16 cellular contexts compared by ENCODE assay signal in the genomic region with DNA sequence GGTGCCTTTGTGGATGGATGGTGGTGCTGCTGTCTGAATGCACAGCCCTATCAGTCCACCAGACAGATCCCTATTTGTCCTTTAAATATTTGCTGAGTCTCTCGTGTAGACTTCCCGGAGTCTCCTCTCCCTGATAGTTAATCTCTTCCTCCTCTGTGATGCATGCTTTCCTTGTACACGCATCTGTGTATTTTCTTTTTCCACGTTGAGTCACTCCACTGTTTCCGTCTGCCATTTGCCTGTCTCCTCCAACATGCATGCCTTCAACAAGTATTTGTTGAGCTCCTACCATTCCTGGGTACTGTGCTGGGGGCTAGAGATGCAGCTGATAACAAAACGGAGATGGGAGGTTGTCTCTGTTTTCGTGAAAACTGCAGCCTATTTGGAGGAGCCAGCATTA.
A peak's percentile ranks its signal among the peaks of the same experiment; 100 is the strongest.
DNase-seq lines count a peak whose midpoint lies in the region; ATAC-seq and TF ChIP-seq lines count a peak whose summit lies in the region.
"Had no signal": no experiment of that assay in that cellular context is flagged by ENCODE, and none has a peak within 500 bp of the region (broad histone marks: within the 10 kb centered on the region; RNA-seq: fewer than 3 reads in every experiment).

No MANE protein-coding gene starts in this region.

- DNase-seq in left ventricle myocardium inferior (no peak), cardiac septum (ENCODE audit: low spot score) (no peak), islet precursor cell (peak; percentile 67), neuronal stem cell (ENCODE audit: low spot score) (no peak)
- no peak for DNase-seq in activated naive CD8-positive, alpha-beta T cell treated with anti-CD3 and anti-CD28 coated beads, Interleukin-2, amount 50 U/mL, for 24 hours
- DNase-seq: 8988T; CD4-positive, alpha-beta memory T cell; DND-41; GOT3; H7; HFFc6 had no signal

- no peak overlapping the region for H3K4me2 ChIP-seq in neuronal stem cell (ENCODE audit: insufficient read depth, low read length, poor library complexity, severe bottlenecking)
- H3K4me2 ChIP-seq: BLaER1 had no signal

- H3K36me3 ChIP-seq in left ventricle myocardium inferior = no peaks in the 10 kb centered on the region
- H3K36me3 ChIP-seq in neuronal stem cell (replicated peaks in 1 of 2; ENCODE audit: control insufficient read depth in 2 of 2, insufficient read depth in 2 of 2, low read length in 2 of 2) = no peaks in the 10 kb centered on the region
- H3K36me3 ChIP-seq: BLaER1 had no signal

- H3K27ac ChIP-seq in left ventricle myocardium inferior (replicated peaks) = peak overlapping the region; percentile 66
- H3K27ac ChIP-seq in neuronal stem cell (replicated peaks; ENCODE audit: low read length) = no peak overlapping the region
- H3K27ac ChIP-seq: BLaER1 had no signal

- no peaks in the 10 kb centered on the region for H3K36me3 Mint-ChIP-seq in activated naive CD8-positive, alpha-beta T cell treated with anti-CD3 and anti-CD28 coated beads, Interleukin-2, amount 50 U/mL, for 24 hours (ENCODE audit: low read depth)
- H3K36me3 Mint-ChIP-seq: CD14-positive monocyte; CD4-positive, alpha-beta memory T cell had no signal

- H3K4me1 Mint-ChIP-seq in activated naive CD8-positive, alpha-beta T cell treated with anti-CD3 and anti-CD28 coated beads, Interleukin-2, amount 50 U/mL, for 24 hours = no peaks in the 10 kb centered on the region
- H3K4me1 Mint-ChIP-seq: CD4-positive, alpha-beta memory T cell had no signal

- no peak overlapping the region for H4K8ac ChIP-seq in neuronal stem cell (ENCODE audit: low read depth, low read length)

- no peak overlapping the region for H2BK5ac ChIP-seq in neuronal stem cell (ENCODE audit: low read length)

- ATAC-seq in HG03378 (IDR thresholded peaks at IDR 0.05; ENCODE audit: unreplicated experiment) (no peak), HG02938 (IDR thresholded peaks at IDR 0.05; ENCODE audit: unreplicated experiment) (no peak)
- no peak for ATAC-seq in activated naive CD8-positive, alpha-beta T cell treated with anti-CD3 and anti-CD28 coated beads, Interleukin-2, amount 50 U/mL, for 24 hours
- ATAC-seq: HCT116 had no signal

- no peak overlapping the region for H2AFZ ChIP-seq in neuronal stem cell (ENCODE audit: low read length)

- no peak overlapping the region for H2AK5ac ChIP-seq in neuronal stem cell (ENCODE audit: low read depth, low read length)

- no peak overlapping the region for H3K27ac Mint-ChIP-seq in activated naive CD8-positive, alpha-beta T cell treated with anti-CD3 and anti-CD28 coated beads, Interleukin-2, amount 50 U/mL, for 24 hours
- H3K27ac Mint-ChIP-seq: CD14-positive monocyte; CD4-positive, alpha-beta memory T cell; HFFc6 had no signal

- H3K9me3 ChIP-seq in left ventricle myocardium inferior (replicated peaks) = no peaks in the 10 kb centered on the region
- H3K9me3 ChIP-seq in neuronal stem cell (replicated peaks in 1 of 2; ENCODE audit: control insufficient read depth in 2 of 2, insufficient read depth in 1 of 2, low read depth in 1 of 2, low read length in 2 of 2) = peaks cover 0 to 2% of the 10 kb centered on the region in 2 donors
- H3K9me3 ChIP-seq: BLaER1 had no signal

- H3K4me3 ChIP-seq in left ventricle myocardium inferior (no peak overlapping the region), neuronal stem cell (ENCODE audit: low read length in 2 of 2) (no peak overlapping the region)
- H3K4me3 ChIP-seq: BLaER1 had no signal

- no peak for TF ChIP-seq CTCF in left ventricle myocardium inferior (IDR thresholded peaks at IDR 0.05; ENCODE audit: borderline replicate concordance)

- intact Hi-C loops in left ventricle myocardium inferior (cut with micrococcal nuclease) = no loop called here
- intact Hi-C loops in cardiac septum (cut with DNase I) = no loop called here

- no peaks in the 10 kb centered on the region for H3K9me3 Mint-ChIP-seq in activated naive CD8-positive, alpha-beta T cell treated with anti-CD3 and anti-CD28 coated beads, Interleukin-2, amount 50 U/mL, for 24 hours

- H3K23ac ChIP-seq in neuronal stem cell (ENCODE audit: low read depth, low read length, poor library complexity) = no peak overlapping the region

- H4K91ac ChIP-seq in neuronal stem cell (ENCODE audit: low read depth, low read length, poor library complexity) = peak overlapping the region; percentile 61

- H3K4me1 ChIP-seq in left ventricle myocardium inferior (peaks cover 50% of the 10 kb centered on the region), neuronal stem cell (ENCODE audit: control insufficient read depth in 2 of 2, insufficient read depth in 1 of 2, low read depth in 1 of 2, low read length in 2 of 2) (peaks cover 0 to 5% of the 10 kb centered on the region in 2 donors)
- H3K4me1 ChIP-seq: BLaER1 had no signal

- no peak overlapping the region for H2BK12ac ChIP-seq in neuronal stem cell (ENCODE audit: low read length)

- H3K18ac ChIP-seq in neuronal stem cell (ENCODE audit: low read length) = no peak overlapping the region

- H3K79me1 ChIP-seq in neuronal stem cell (ENCODE audit: low read depth, low read length) = no peaks in the 10 kb centered on the region

- no peak overlapping the region for H3K4ac ChIP-seq in neuronal stem cell (ENCODE audit: low read length)

- no peak overlapping the region for H3K4me3 Mint-ChIP-seq in activated naive CD8-positive, alpha-beta T cell treated with anti-CD3 and anti-CD28 coated beads, Interleukin-2, amount 50 U/mL, for 24 hours
- H3K4me3 Mint-ChIP-seq: CD14-positive monocyte; CD4-positive, alpha-beta memory T cell; HFFc6 had no signal

- no peak overlapping the region for H3K14ac ChIP-seq in neuronal stem cell (ENCODE audit: low read length)

- H2BK120ac ChIP-seq in neuronal stem cell (ENCODE audit: low read depth, low read length) = no peak overlapping the region

- H3K27me3 Mint-ChIP-seq in activated naive CD8-positive, alpha-beta T cell treated with anti-CD3 and anti-CD28 coated beads, Interleukin-2, amount 50 U/mL, for 24 hours = peaks cover 2% of the 10 kb centered on the region

- no peak overlapping the region for H2BK15ac ChIP-seq in neuronal stem cell (ENCODE audit: low read length)

- no CpG with 5 or more reads among the region's 7 CpGs for WGBS in neuronal stem cell (ENCODE audit: extremely low coverage in 2 of 2, insufficient read length in 2 of 2, insufficient replicate concordance in 1 of 2), 2 donors

- H3K27me3 ChIP-seq in left ventricle myocardium inferior (ENCODE audit: low read depth) = no peaks in the 10 kb centered on the region
- H3K27me3 ChIP-seq in neuronal stem cell (ENCODE audit: control insufficient read depth in 3 of 3, insufficient read depth in 3 of 3, low read depth in 1 of 3, low read length in 3 of 3) = peaks cover 0 to 4% (median 0%) of the 10 kb centered on the region in 3 experiments
- H3K27me3 ChIP-seq: BLaER1 had no signal

- H3K9ac ChIP-seq in neuronal stem cell (ENCODE audit: low read depth, low read length, poor library complexity) = no peak overlapping the region
- H3K9ac ChIP-seq: BLaER1 had no signal
